8 cellular contexts compared by ENCODE assay signal in genomic region chr15:92845109-92845508, GRCh38. TPM values are rescaled to one million over a fixed set of nuclear protein-coding genes. Genes with fewer than 3 reads are reported as not detected.
A peak's percentile ranks its signal among the peaks of the same experiment; 100 is the strongest.
DNase-seq lines count a peak whose midpoint lies in the region; ATAC-seq and TF ChIP-seq lines count a peak whose summit lies in the region.

No MANE protein-coding gene starts in this region.

- H3K9me3 ChIP-seq in GM23248 (ENCODE audit: low read depth), result no peaks in the 10 kb centered on the region

- H3K27me3 ChIP-seq in GM23248 (replicated peaks; ENCODE audit: insufficient read depth), result no peaks in the 10 kb centered on the region

- DNase-seq in GM23248 (peak; percentile 60), NCI-H2107 treated with DMSO at 0.1 percent for 48 hours (lab: John Stamatoyannopoulos, UW; ENCODE audit: unreplicated experiment) (peak; percentile 21), mesothelial cell of epicardium (ENCODE audit: low spot score in 2 of 2, unreplicated experiment in 2 of 2) (no peak), OCI-M2 (lab: John Stamatoyannopoulos, UW; ENCODE audit: unreplicated experiment) (no peak)
- DNase-seq in central memory CD4-positive, alpha-beta T cell, result peak; percentile 57
- DNase-seq in stimulated activated CD8-positive, alpha-beta memory T cell treated with anti-CD3 and anti-CD28 coated beads, Interleukin-4, amount 100 ng/mL, for 48 hours, result no peak

- H3K9me2 ChIP-seq in GM23248 (ENCODE audit: insufficient read depth), result no peaks in the 10 kb centered on the region

- H3K4me3 ChIP-seq in GM23248, result no peak overlapping the region

- no peak overlapping the region for H3K9ac ChIP-seq in GM23248

- H3K27me3 Mint-ChIP-seq in mesothelial cell of epicardium (ENCODE audit: low read depth), result no peaks in the 10 kb centered on the region

- H3K36me3 Mint-ChIP-seq in mesothelial cell of epicardium, result no peaks in the 10 kb centered on the region

- peaks cover 33% of the 10 kb centered on the region for H3K4me1 Mint-ChIP-seq in mesothelial cell of epicardium

- no peak overlapping the region for H3K27ac ChIP-seq in GM23248

- H3K27ac Mint-ChIP-seq in mesothelial cell of epicardium, result peak overlapping the region; percentile 95

- H3K9me3 Mint-ChIP-seq in mesothelial cell of epicardium, result no peaks in the 10 kb centered on the region

- H3K79me2 ChIP-seq in GM23248 (ENCODE audit: insufficient read depth), result no peaks in the 10 kb centered on the region

- in situ Hi-C loops in GM23248 (cut with MboI), result no loop called here

- no peak overlapping the region for H3K4me3 Mint-ChIP-seq in mesothelial cell of epicardium

- H3K36me3 ChIP-seq in GM23248 (ENCODE audit: low read depth), result no peaks in the 10 kb centered on the region

- H3K4me1 ChIP-seq in GM23248 (ENCODE audit: insufficient read depth), result peaks cover 19% of the 10 kb centered on the region

- no peak overlapping the region for H3K4me2 ChIP-seq in GM23248 (ENCODE audit: unreplicated experiment)

- no peaks in the 10 kb centered on the region for H4K20me1 ChIP-seq in GM23248 (ENCODE audit: insufficient read depth)

- H3F3A ChIP-seq in GM23248 (ENCODE audit: insufficient read depth), result peaks cover 19% of the 10 kb centered on the region; the same call in 1 of the 2 replicates

- peak overlapping the region; percentile 57 for H2AFZ ChIP-seq in GM23248

- ATAC-seq in GM18498 (IDR thresholded peaks at IDR 0.05; ENCODE audit: unreplicated experiment) (peak; percentile 61), HG03196 (IDR thresholded peaks at IDR 0.05; ENCODE audit: unreplicated experiment) (no peak)

- no peak for TF ChIP-seq CTCF in mesothelial cell of epicardium (IDR thresholded peaks at IDR 0.05; ENCODE audit: unreplicated experiment)

RNA-seq across cellular contexts. Expression of gene CHD2, which starts 55.0 kb away (rescaled TPM):
- total RNA-seq in GM23248 (2014; rRNA removed; shearing (Covaris generic)), result 39.0 and 54.4 TPM in 2 replicates
- polyA plus RNA-seq in GM23248 (2016; fragmentation: Nextera tagmentation; extraction: Ambion mirVana), result 36.5 and 37.0 TPM in 2 replicates
- total RNA-seq in mesothelial cell of epicardium, result 178 to 183 TPM (median 180 TPM) in 3 replicates

Comparison
In these comparisons a context has a peak if more than half of its experiments do, and no peak if none do; other contexts are left out.
1. DNase-seq: peak in GM23248 (single experiment), NCI-H2107 treated with DMSO at 0.1 percent for 48 hours (single experiment) and central memory CD4-positive, alpha-beta T cell (single experiment); none in mesothelial cell of epicardium (0 of 2), stimulated activated CD8-positive, alpha-beta memory T cell treated with anti-CD3 and anti-CD28 coated beads, Interleukin-4, amount 100 ng/mL, for 48 hours (single experiment) and OCI-M2 (single experiment).